Comparison of ENCODE assay signal across 11 cellular contexts in genomic region chr16:56181401-56181800, GRCh38.
"Had no signal": no experiment of that assay in that cellular context is flagged by ENCODE, and none has a peak within 500 bp of the region (broad histone marks: within the 10 kb centered on the region; RNA-seq: fewer than 3 reads in every experiment).

No MANE protein-coding gene starts in this region.

- H3K27ac ChIP-seq: GM23248 had no signal

- H3K9me3 Mint-ChIP-seq: HFFc6 had no signal

- H3K4me3 ChIP-seq: GM23248, GM23338, HAP-1 had no signal

- H3K9ac ChIP-seq: GM23248 had no signal

- DNase-seq: GM23248, GOT3, H7, H9, HCEC 1CT, HFFc6 had no signal

- H3K4me3 Mint-ChIP-seq: GM23338, H9, HFFc6 had no signal

- H3K4me1 ChIP-seq: HAP-1 had no signal

- H3K9me3 ChIP-seq: HAP-1 had no signal

- H3K36me3 ChIP-seq: HAP-1 had no signal

- H3K4me1 Mint-ChIP-seq: GM23338, H9 had no signal

- H2AFZ ChIP-seq: GM23248, GM23338 had no signal

- H3K4me2 ChIP-seq: GM23338 had no signal

- H3K27ac Mint-ChIP-seq: GM23338, H9, HFFc6 had no signal

- ATAC-seq: GM23338, HCT116 had no signal

- FAIRE-seq: H1, H54 had no signal
